Comparison of ENCODE assay signal across 11 cellular contexts in genomic region chr13:46743191-46743590, GRCh38.
"Had no signal": no experiment of that assay in that cellular context is flagged by ENCODE, and none has a peak within 500 bp of the region (broad histone marks: within the 10 kb centered on the region; RNA-seq: fewer than 3 reads in every experiment).

No MANE protein-coding gene starts in this region.

- H3K27ac Mint-ChIP-seq: activated CD4-positive, alpha-beta T cell treated with anti-CD3 and anti-CD28 coated beads, Interleukin-2, amount 10 ng/mL, durations not matched to agents 24 days and 14 days; activated naive CD8-positive, alpha-beta T cell treated with anti-CD3 and anti-CD28 coated beads, Interleukin-2, amount 10 ng/mL, durations not matched to agents 7 days and 5 days; immature natural killer cell had no signal

- H3K4me1 Mint-ChIP-seq: activated CD4-positive, alpha-beta T cell treated with anti-CD3 and anti-CD28 coated beads, Interleukin-2, amount 10 ng/mL, durations not matched to agents 24 days and 14 days; activated naive CD8-positive, alpha-beta T cell treated with anti-CD3 and anti-CD28 coated beads, Interleukin-2, amount 10 ng/mL, durations not matched to agents 7 days and 5 days; immature natural killer cell; neural crest cell had no signal

- H3K4me3 Mint-ChIP-seq: activated CD4-positive, alpha-beta T cell treated with anti-CD3 and anti-CD28 coated beads, Interleukin-2, amount 10 ng/mL, durations not matched to agents 24 days and 14 days; activated naive CD8-positive, alpha-beta T cell treated with anti-CD3 and anti-CD28 coated beads, Interleukin-2, amount 10 ng/mL, durations not matched to agents 7 days and 5 days; immature natural killer cell; neural crest cell had no signal

- H3K27me3 Mint-ChIP-seq: activated CD4-positive, alpha-beta T cell treated with anti-CD3 and anti-CD28 coated beads, Interleukin-2, amount 10 ng/mL, durations not matched to agents 24 days and 14 days; activated naive CD8-positive, alpha-beta T cell treated with anti-CD3 and anti-CD28 coated beads, Interleukin-2, amount 10 ng/mL, durations not matched to agents 7 days and 5 days had no signal

- DNase-seq: activated CD4-positive, alpha-beta T cell treated with anti-CD3 and anti-CD28 coated beads, Interleukin-2, amount 10 ng/mL, durations not matched to agents 24 days and 14 days; activated CD4-positive, CD25-positive, alpha-beta regulatory T cell; activated naive CD8-positive, alpha-beta T cell treated with anti-CD3 and anti-CD28 coated beads, Interleukin-2, amount 10 ng/mL, durations not matched to agents 7 days and 5 days; foreskin keratinocyte; immature natural killer cell; ovary; sigmoid colon; stimulated activated CD4-positive, alpha-beta T cell treated with anti-CD3 and anti-CD28 coated beads, Interleukin-12 subunit alpha, Interleukin-12 subunit beta, amount 100 ng/mL, for 4 hours; stimulated activated CD4-positive, alpha-beta T cell treated with anti-CD3 and anti-CD28 coated beads, Interleukin-2, amount 100 ng/mL, for 24 hours; thyroid gland had no signal

- ATAC-seq: foreskin keratinocyte had no signal

- H3K9me3 Mint-ChIP-seq: activated CD4-positive, alpha-beta T cell treated with anti-CD3 and anti-CD28 coated beads, Interleukin-2, amount 10 ng/mL, durations not matched to agents 24 days and 14 days; activated naive CD8-positive, alpha-beta T cell treated with anti-CD3 and anti-CD28 coated beads, Interleukin-2, amount 10 ng/mL, durations not matched to agents 7 days and 5 days; immature natural killer cell had no signal
